Comparison of ENCODE assay signal across 8 cellular contexts in the genomic region with DNA sequence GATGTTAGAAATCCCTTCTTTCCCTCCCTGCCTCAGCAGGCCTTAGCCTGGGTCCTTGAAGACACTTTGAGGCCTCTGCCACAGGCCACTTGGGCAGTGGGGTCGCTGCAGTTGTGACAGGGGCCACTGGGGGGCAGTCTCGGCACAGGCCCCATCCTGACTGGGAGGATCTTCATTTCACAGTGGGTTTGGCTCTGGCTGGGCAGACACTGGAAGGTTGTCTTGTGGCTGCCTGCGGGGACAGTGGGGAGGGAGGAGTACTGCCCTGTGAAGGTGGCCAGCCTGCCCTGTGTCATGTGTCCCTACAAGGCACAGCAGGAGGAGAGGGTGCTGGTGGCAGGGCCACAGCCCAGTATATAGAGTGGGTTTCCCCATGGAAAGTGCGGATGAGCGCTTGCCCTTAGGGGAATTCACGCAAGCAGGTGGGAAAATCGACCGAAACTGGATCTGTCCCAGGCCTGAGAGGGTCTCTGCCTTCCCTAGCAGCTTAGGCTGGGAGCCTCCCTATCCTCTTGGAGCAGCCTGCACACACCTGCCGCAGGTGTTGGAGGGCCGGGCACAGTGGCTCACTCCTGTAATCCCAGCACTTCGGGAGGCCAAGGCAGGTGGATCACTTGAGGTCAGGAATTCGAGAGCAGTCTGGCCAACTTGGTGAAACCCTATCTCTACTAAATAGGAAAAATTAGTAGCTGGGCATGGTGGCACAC. TPM values are rescaled to one million over a fixed set of nuclear protein-coding genes. Genes with fewer than 3 reads are reported as not detected.
DNase-seq lines count a peak whose midpoint lies in the region; ATAC-seq and TF ChIP-seq lines count a peak whose summit lies in the region.

No MANE protein-coding gene starts in this region.

- POLR2A ChIA-PET in CD4-positive, alpha-beta memory T cell (lab: Charles Lee; ENCODE audit: partially characterized antibody) = no interaction called here

- H3K4me1 ChIP-seq in CD4-positive, alpha-beta memory T cell (ENCODE audit: insufficient read depth, low read length) = no peaks in the 10 kb centered on the region

- no peak overlapping the region for H3K4me3 Mint-ChIP-seq in CD4-positive, alpha-beta memory T cell
- H3K4me3 Mint-ChIP-seq in activated naive CD4-positive, alpha-beta T cell treated with anti-CD3 and anti-CD28 coated beads, Interleukin-2, amount 10 ng/mL, durations not matched to agents 7 days and 5 days = no peak overlapping the region
- H3K4me3 Mint-ChIP-seq in glutamatergic neuron (ENCODE audit: unreplicated experiment) = no peak overlapping the region

- peaks cover 21 to 63% of the 10 kb centered on the region in 2 donors for H3K36me3 Mint-ChIP-seq in CD4-positive, alpha-beta memory T cell
- peaks cover 9% of the 10 kb centered on the region for H3K36me3 Mint-ChIP-seq in activated naive CD4-positive, alpha-beta T cell treated with anti-CD3 and anti-CD28 coated beads, Interleukin-2, amount 10 ng/mL, durations not matched to agents 7 days and 5 days
- no peaks in the 10 kb centered on the region for H3K36me3 Mint-ChIP-seq in glutamatergic neuron (ENCODE audit: unreplicated experiment)

- ATAC-seq in HG02588 (IDR thresholded peaks at IDR 0.05; ENCODE audit: unreplicated experiment) (peak; percentile 50), HG03196 (IDR thresholded peaks at IDR 0.05; ENCODE audit: unreplicated experiment) (no peak), HG03095 (IDR thresholded peaks at IDR 0.05; ENCODE audit: unreplicated experiment) (no peak)

- peaks cover 0 to 2% (median 0%) of the 10 kb centered on the region in 8 donors for H3K9me3 Mint-ChIP-seq in CD4-positive, alpha-beta memory T cell
- no peaks in the 10 kb centered on the region for H3K9me3 Mint-ChIP-seq in activated naive CD4-positive, alpha-beta T cell treated with anti-CD3 and anti-CD28 coated beads, Interleukin-2, amount 10 ng/mL, durations not matched to agents 7 days and 5 days
- H3K9me3 Mint-ChIP-seq in glutamatergic neuron (ENCODE audit: unreplicated experiment) = peaks cover 46% of the 10 kb centered on the region

- intact Hi-C loops in CD4-positive, alpha-beta memory T cell (cut with micrococcal nuclease) = loop anchor here (1.0 kb wide), 2 partner anchors 29 to 57 kb away; no protein-coding TSS in a partner anchor

- H3K4me1 Mint-ChIP-seq in CD4-positive, alpha-beta memory T cell = no peaks in the 10 kb centered on the region
- H3K4me1 Mint-ChIP-seq in activated naive CD4-positive, alpha-beta T cell treated with anti-CD3 and anti-CD28 coated beads, Interleukin-2, amount 10 ng/mL, durations not matched to agents 7 days and 5 days = no peaks in the 10 kb centered on the region
- peaks cover 29% of the 10 kb centered on the region for H3K4me1 Mint-ChIP-seq in glutamatergic neuron (ENCODE audit: low read depth, unreplicated experiment)

- peaks cover 42% of the 10 kb centered on the region for H3K36me3 ChIP-seq in CD4-positive, alpha-beta memory T cell (ENCODE audit: insufficient read depth, low read length)

- H3K4me3 ChIP-seq in CD4-positive, alpha-beta memory T cell (ENCODE audit: low read length in 2 of 2) = no peak overlapping the region

- CTCF ChIA-PET in CD4-positive, alpha-beta memory T cell (lab: Charles Lee; ENCODE audit: partially characterized antibody) = interaction anchor here (1.2 to 4.2 kb wide), 7 partner anchors 8 to 138 kb away, joined by 3 to 29 read pairs (median 8); no protein-coding TSS in a partner anchor
- CTCF ChIA-PET in activated naive CD4-positive, alpha-beta T cell treated with anti-CD3 and anti-CD28 coated beads, Interleukin-2, amount 10 ng/mL, durations not matched to agents 7 days and 5 days (lab: Charles Lee) = interaction anchor here (0.6 to 4.7 kb wide), 10 partner anchors 11 to 95 kb away, joined by 3 to 44 read pairs (median 4); no protein-coding TSS in a partner anchor

- peak; percentile 87 for TF ChIP-seq CTCF in glutamatergic neuron (IDR thresholded peaks at IDR 0.05; ENCODE audit: partially characterized antibody, unreplicated experiment)

- DNase-seq in CD4-positive, alpha-beta memory T cell = peak; percentile 35 to 61 (median 44)
- DNase-seq in SHP77 treated with DMSO at 0.1 percent for 48 hours (lab: John Stamatoyannopoulos, UW) (peak; percentile 56), glutamatergic neuron (peak; percentile 89), renal cortical epithelial cell (ENCODE audit: low read depth) (peak; percentile 18)
- peak; percentile 80 for DNase-seq in activated naive CD4-positive, alpha-beta T cell treated with anti-CD3 and anti-CD28 coated beads, Interleukin-2, amount 10 ng/mL, durations not matched to agents 7 days and 5 days

- no peaks in the 10 kb centered on the region for H3K27me3 Mint-ChIP-seq in CD4-positive, alpha-beta memory T cell
- H3K27me3 Mint-ChIP-seq in activated naive CD4-positive, alpha-beta T cell treated with anti-CD3 and anti-CD28 coated beads, Interleukin-2, amount 10 ng/mL, durations not matched to agents 7 days and 5 days = no peaks in the 10 kb centered on the region
- peaks cover 48% of the 10 kb centered on the region for H3K27me3 Mint-ChIP-seq in glutamatergic neuron (ENCODE audit: unreplicated experiment)

- no peaks in the 10 kb centered on the region for H3K9me3 ChIP-seq in CD4-positive, alpha-beta memory T cell (ENCODE audit: control insufficient read depth in 1 of 2, low read length in 2 of 2)

- H3K27ac ChIP-seq in CD4-positive, alpha-beta memory T cell (ENCODE audit: low read depth, low read length) = no peak overlapping the region

- no peaks in the 10 kb centered on the region for H3K27me3 ChIP-seq in CD4-positive, alpha-beta memory T cell (ENCODE audit: insufficient read depth, low read length)

- peak overlapping the region in 4 of 7 donors; percentile 19 to 89 (median 52) for H3K27ac Mint-ChIP-seq in CD4-positive, alpha-beta memory T cell
- peak overlapping the region; percentile 19 for H3K27ac Mint-ChIP-seq in activated naive CD4-positive, alpha-beta T cell treated with anti-CD3 and anti-CD28 coated beads, Interleukin-2, amount 10 ng/mL, durations not matched to agents 7 days and 5 days
- peak overlapping the region; percentile 86 for H3K27ac Mint-ChIP-seq in glutamatergic neuron (ENCODE audit: unreplicated experiment)

RNA-seq across cellular contexts. Expression of gene GINS2, which starts 28.8 kb away (rescaled TPM):
- total RNA-seq in CD4-positive, alpha-beta memory T cell = 1 to 10 TPM; 1.2 to 1.4 TPM
- polyA plus RNA-seq in CD4-positive, alpha-beta memory T cell = 1 to 10 TPM in 1 of 2 donors, under 1 TPM in 1; 0.55 to 1.3 TPM
- total RNA-seq in glutamatergic neuron (ENCODE audit: unreplicated experiment) (7.1 TPM), renal cortical epithelial cell (0.45 and 7.3 TPM in 2 replicates)

RNA-seq across cellular contexts. Expression of gene GSE1, which starts 46.8 kb away (rescaled TPM):
- total RNA-seq in CD4-positive, alpha-beta memory T cell = 10 to 100 TPM; 24.1 to 25.0 TPM
- polyA plus RNA-seq in CD4-positive, alpha-beta memory T cell = 1 to 10 TPM in 1 of 2 donors, under 1 TPM in 1; 0.23 to 2.1 TPM
- total RNA-seq in glutamatergic neuron (ENCODE audit: unreplicated experiment) = 473 TPM
- 9.6 and 44.6 TPM in 2 replicates for total RNA-seq in renal cortical epithelial cell

Comparison
In these comparisons a context has a peak if more than half of its experiments do, and no peak if none do; other contexts are left out.
1. DNase-seq: peak in every context shown above with its lines; median percentile 89 in glutamatergic neuron; 80 in activated naive CD4-positive, alpha-beta T cell treated with anti-CD3 and anti-CD28 coated beads, Interleukin-2, amount 10 ng/mL, durations not matched to agents 7 days and 5 days; 56 in SHP77 treated with DMSO at 0.1 percent for 48 hours; 44 in CD4-positive, alpha-beta memory T cell; 18 in renal cortical epithelial cell.
2. H3K27ac Mint-ChIP-seq: peak in every context shown above with its lines; median percentile 86 in glutamatergic neuron; 52 in CD4-positive, alpha-beta memory T cell; 19 in activated naive CD4-positive, alpha-beta T cell treated with anti-CD3 and anti-CD28 coated beads, Interleukin-2, amount 10 ng/mL, durations not matched to agents 7 days and 5 days.
3. RNA of gene GSE1, which starts 46.8 kb away (total RNA-seq): 473 TPM in glutamatergic neuron (single experiment); 9.6 to 44.6 TPM in renal cortical epithelial cell and 24.1 to 25.0 TPM in CD4-positive, alpha-beta memory T cell; every median in the first group is over 10 times any median in the second.